Comparison of ENCODE assay signal across 9 cellular contexts in the genomic region with DNA sequence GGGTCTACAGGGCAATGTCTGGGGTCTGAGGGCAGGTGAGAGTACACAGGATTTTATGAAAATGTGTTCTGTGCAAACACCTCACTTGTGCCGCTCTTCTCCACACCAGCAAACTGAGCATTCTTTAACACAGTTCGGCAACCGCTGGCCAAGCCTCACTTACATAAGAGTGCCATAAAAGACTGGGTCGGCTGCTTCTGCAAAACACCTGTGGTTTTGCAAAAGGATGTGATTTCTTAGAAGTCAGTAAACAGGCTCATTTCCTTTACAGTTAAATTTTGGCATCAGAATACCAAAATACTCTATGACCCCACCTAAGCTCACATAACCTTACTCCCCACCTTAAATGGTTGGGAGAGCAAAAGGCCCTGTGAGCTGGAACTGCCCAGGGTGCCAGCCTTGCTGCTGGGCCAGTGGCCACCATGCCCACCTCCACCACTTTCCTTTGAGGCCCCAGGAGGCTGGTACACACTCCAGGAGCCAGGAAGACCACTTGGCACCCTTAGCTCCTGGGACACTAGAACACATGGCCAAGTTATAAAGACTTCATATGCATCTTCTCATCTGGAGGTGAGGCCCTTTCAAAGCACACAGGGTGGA. TPM values are rescaled to one million over a fixed set of nuclear protein-coding genes. Genes with fewer than 3 reads are reported as not detected.
DNase-seq lines count a peak whose midpoint lies in the region; ATAC-seq and TF ChIP-seq lines count a peak whose summit lies in the region.
"Had no signal": no experiment of that assay in that cellular context is flagged by ENCODE, and none has a peak within 500 bp of the region (broad histone marks: within the 10 kb centered on the region; RNA-seq: fewer than 3 reads in every experiment).

No MANE protein-coding gene starts in this region.

- peak in 1 of 2 donors; percentile 61 for ATAC-seq in upper lobe of left lung (ENCODE audit: low FRiP score in 2 of 2)

- WGBS in upper lobe of left lung, 2 donors, result 27 to 35% methylated on average over 4 of the region's 4 CpGs
- WGBS in ovary, 3 donors, result 15 to 29% (median 18%) methylated on average over 4 of the region's 4 CpGs

- H3K9me3 ChIP-seq in duodenal mucosa (ENCODE audit: control insufficient read depth in 1 of 2, low read length in 2 of 2) (no peaks in the 10 kb centered on the region), upper lobe of left lung (no peaks in the 10 kb centered on the region), ovary (no peaks in the 10 kb centered on the region)

- no peak for TF ChIP-seq CTCF in upper lobe of left lung (IDR thresholded peaks at IDR 0.05)
- TF ChIP-seq CTCF in ovary (IDR thresholded peaks at IDR 0.05), result no peak

- no peaks in the 10 kb centered on the region for H3K27me3 ChIP-seq in duodenal mucosa (ENCODE audit: control insufficient read depth in 1 of 2, insufficient read depth in 2 of 2, low read length in 2 of 2)
- H3K27me3 ChIP-seq in upper lobe of left lung, result no peaks in the 10 kb centered on the region
- H3K27me3 ChIP-seq in ovary, result no peaks in the 10 kb centered on the region

- TF ChIP-seq POLR2A in upper lobe of left lung (IDR thresholded peaks at IDR 0.05), result no peak
- TF ChIP-seq POLR2A in ovary (IDR thresholded peaks at IDR 0.05), result no peak

- H3K36me3 ChIP-seq in duodenal mucosa (ENCODE audit: control insufficient read depth in 1 of 2, insufficient read depth in 2 of 2, low read length in 2 of 2) (peaks cover 2 to 7% of the 10 kb centered on the region in 2 donors), upper lobe of left lung (peaks cover 0 to 4% (median 0%) of the 10 kb centered on the region in 4 donors), ovary (no peaks in the 10 kb centered on the region)

- H3K27ac ChIP-seq in duodenal mucosa (ENCODE audit: low read depth, low read length), result peak overlapping the region; percentile 55
- peak overlapping the region; percentile 48 to 69 (median 59) for H3K27ac ChIP-seq in upper lobe of left lung
- H3K27ac ChIP-seq in ovary, result peak overlapping the region in 1 of 2 donors; percentile 24
- H3K27ac ChIP-seq: C4-2B had no signal

- intact Hi-C loops in ovary (cut with DNase I), result no loop called here

- peak overlapping the region in 1 of 2 donors; percentile 13 for H3K9ac ChIP-seq in duodenal mucosa (ENCODE audit: low read depth in 1 of 2, low read length in 2 of 2)

- H3K4me3 ChIP-seq in duodenal mucosa (ENCODE audit: low read depth in 1 of 2, low read length in 2 of 2), result peak overlapping the region in 1 of 2 donors; percentile 34
- H3K4me3 ChIP-seq in upper lobe of left lung, result no peak overlapping the region
- H3K4me3 ChIP-seq in ovary, result no peak overlapping the region

- H3K4me1 ChIP-seq in duodenal mucosa (ENCODE audit: control insufficient read depth in 1 of 2, insufficient read depth in 2 of 2, low read length in 2 of 2) (peaks cover 71 to 80% of the 10 kb centered on the region in 2 donors), upper lobe of left lung (peaks cover 61 to 83% (median 70%) of the 10 kb centered on the region in 4 donors), ovary (ENCODE audit: insufficient read depth) (peaks cover 40% of the 10 kb centered on the region)

- no peak for TF ChIP-seq EP300 in upper lobe of left lung (IDR thresholded peaks at IDR 0.05)
- no peak for TF ChIP-seq EP300 in ovary (IDR thresholded peaks at IDR 0.05)

- DNase-seq in stimulated activated CD4-positive, alpha-beta T cell treated with anti-CD3 and anti-CD28 coated beads, Interleukin-4, amount 100 ng/mL, for 24 hours, result peak; percentile 31
- DNase-seq in stimulated activated CD4-positive, alpha-beta T cell treated with anti-CD3 and anti-CD28 coated beads, Interleukin-15, amount 100 ng/mL, for 24 hours, result no peak
- DNase-seq in NOMO-1 treated with dmso at 0.1 percent for 144 hours (lab: John Stamatoyannopoulos, UW; ENCODE audit: unreplicated experiment), result peak; percentile 9
- DNase-seq in upper lobe of left lung, result peak in 1 of 2 donors; percentile 59
- no peak for DNase-seq in ovary
- no peak for DNase-seq in HK-2 (ENCODE audit: unreplicated experiment)
- no peak for DNase-seq in NCI-H524 treated with DMSO at 0.1 percent for 48 hours (lab: John Stamatoyannopoulos, UW)

RNA-seq across cellular contexts. Expression of a gene that starts 22.0 kb away (rescaled TPM):
- total RNA-seq in upper lobe of left lung (100 to 1,000 TPM in 5 of 6 donors, 10 to 100 TPM in 1; 96.4 to 303 (median 144) TPM), ovary (100 to 1,000 TPM in 5 of 7 donors, 10 to 100 TPM in 2; 85.0 to 347 (median 258) TPM)
- 100 to 1,000 TPM; 253 to 391 TPM for polyA plus RNA-seq in ovary

Comparison
In these comparisons a context has a peak if more than half of its experiments do, and no peak if none do; other contexts are left out.
1. DNase-seq: peak in stimulated activated CD4-positive, alpha-beta T cell treated with anti-CD3 and anti-CD28 coated beads, Interleukin-4, amount 100 ng/mL, for 24 hours (single experiment) and NOMO-1 treated with dmso at 0.1 percent for 144 hours (single experiment); none in stimulated activated CD4-positive, alpha-beta T cell treated with anti-CD3 and anti-CD28 coated beads, Interleukin-15, amount 100 ng/mL, for 24 hours (single experiment), ovary (0 of 5), HK-2 (single experiment) and NCI-H524 treated with DMSO at 0.1 percent for 48 hours (single experiment).